In the genomic region with DNA sequence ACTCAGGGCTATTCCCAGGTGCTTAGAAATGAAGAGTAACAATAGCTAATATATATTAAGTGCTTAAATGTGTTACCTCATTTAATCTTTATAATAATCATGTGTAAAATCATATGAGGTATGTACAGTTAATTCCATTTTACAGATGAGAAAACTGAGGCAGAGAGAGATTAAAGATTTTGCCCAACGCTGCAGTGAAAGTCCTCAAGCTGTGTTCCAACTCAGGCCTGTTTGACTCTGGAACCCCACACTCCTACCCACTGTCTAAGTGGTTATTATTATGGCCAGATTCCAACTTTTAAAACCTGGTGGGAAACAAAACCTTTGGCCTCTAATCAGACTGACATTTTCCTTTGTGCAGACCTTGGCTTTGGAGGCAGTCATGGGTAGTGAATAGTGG, we compare ENCODE assay signal across 1 cellular context.
TF ChIP-seq lines count a peak whose summit lies in the region.

No MANE protein-coding gene starts in this region.

TF ChIP-seq in HepG2, 621 proteins besides CTCF, POLR2A, EP300 and RAD21:
- TF ChIP-seq CHD4 (IDR thresholded peaks at IDR 0.05; ENCODE audit: borderline replicate concordance, low read length) (peak; percentile 59; the same call in 1 of the 2 replicates), ZNF749 (CRISPR knock-in tag; IDR thresholded peaks at IDR 0.05; ENCODE audit: borderline replicate concordance) (0 out of 2 replicates have a peak, but pooled peaks have one; percentile 33), RELA (CRISPR knock-in tag; IDR thresholded peaks at IDR 0.05) (no peak), ZNF629 (CRISPR knock-in tag; conservative IDR thresholded peaks at IDR 0.05) (peak; percentile 77)
